In genomic region chr2:180405520-180405919, GRCh38 we compare ENCODE assay signal across 1 cellular context.
TF ChIP-seq lines count a peak whose summit lies in the region.

No MANE protein-coding gene starts in this region.

TF ChIP-seq in GM12878, 131 proteins besides CTCF, POLR2A, EP300 and RAD21 (continued from another document):
- TF ChIP-seq TBL1XR1 (IDR thresholded peaks at IDR 0.05; ENCODE audit: low read depth, low read length): no peak
- TF ChIP-seq ZBED1 (IDR thresholded peaks at IDR 0.05; ENCODE audit: borderline replicate concordance): no peak
- TF ChIP-seq, protein P1, sequence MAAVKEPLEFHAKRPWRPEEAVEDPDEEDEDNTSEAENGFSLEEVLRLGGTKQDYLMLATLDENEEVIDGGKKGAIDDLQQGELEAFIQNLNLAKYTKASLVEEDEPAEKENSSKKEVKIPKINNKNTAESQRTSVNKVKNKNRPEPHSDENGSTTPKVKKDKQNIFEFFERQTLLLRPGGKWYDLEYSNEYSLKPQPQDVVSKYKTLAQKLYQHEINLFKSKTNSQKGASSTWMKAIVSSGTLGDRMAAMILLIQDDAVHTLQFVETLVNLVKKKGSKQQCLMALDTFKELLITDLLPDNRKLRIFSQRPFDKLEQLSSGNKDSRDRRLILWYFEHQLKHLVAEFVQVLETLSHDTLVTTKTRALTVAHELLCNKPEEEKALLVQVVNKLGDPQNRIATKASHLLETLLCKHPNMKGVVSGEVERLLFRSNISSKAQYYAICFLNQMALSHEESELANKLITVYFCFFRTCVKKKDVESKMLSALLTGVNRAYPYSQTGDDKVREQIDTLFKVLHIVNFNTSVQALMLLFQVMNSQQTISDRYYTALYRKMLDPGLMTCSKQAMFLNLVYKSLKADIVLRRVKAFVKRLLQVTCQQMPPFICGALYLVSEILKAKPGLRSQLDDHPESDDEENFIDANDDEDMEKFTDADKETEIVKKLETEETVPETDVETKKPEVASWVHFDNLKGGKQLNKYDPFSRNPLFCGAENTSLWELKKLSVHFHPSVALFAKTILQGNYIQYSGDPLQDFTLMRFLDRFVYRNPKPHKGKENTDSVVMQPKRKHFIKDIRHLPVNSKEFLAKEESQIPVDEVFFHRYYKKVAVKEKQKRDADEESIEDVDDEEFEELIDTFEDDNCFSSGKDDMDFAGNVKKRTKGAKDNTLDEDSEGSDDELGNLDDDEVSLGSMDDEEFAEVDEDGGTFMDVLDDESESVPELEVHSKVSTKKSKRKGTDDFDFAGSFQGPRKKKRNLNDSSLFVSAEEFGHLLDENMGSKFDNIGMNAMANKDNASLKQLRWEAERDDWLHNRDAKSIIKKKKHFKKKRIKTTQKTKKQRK (IDR thresholded peaks at IDR 0.05; ENCODE audit: low read depth, low read length): no peak
- no peak for TF ChIP-seq PAX8 (IDR thresholded peaks at IDR 0.05)
- TF ChIP-seq SMARCA5 (IDR thresholded peaks at IDR 0.05): no peak
- peak; percentile 50; the same call in 1 of the 2 replicates for TF ChIP-seq MTA2 (IDR thresholded peaks at IDR 0.05; ENCODE audit: low read depth)
- no peak for TF ChIP-seq SIN3A (IDR thresholded peaks at IDR 0.05; ENCODE audit: low read depth, low read length)
- no peak for TF ChIP-seq SP1 (IDR thresholded peaks at IDR 0.05; ENCODE audit: low read depth, low read length)
- no peak for TF ChIP-seq GATAD2B (conservative IDR thresholded peaks at IDR 0.05; ENCODE audit: low read depth)
- 0 out of 2 replicates have a peak, but pooled peaks have one; percentile 16 for TF ChIP-seq DPF2 (IDR thresholded peaks at IDR 0.05)
- TF ChIP-seq MEF2A (IDR thresholded peaks at IDR 0.05; ENCODE audit: insufficient read depth, low read depth, low read length): no peak
- no peak for TF ChIP-seq YBX1 (IDR thresholded peaks at IDR 0.05)
- TF ChIP-seq IKZF1 (conservative IDR thresholded peaks at IDR 0.05): peak; percentile 67
- TF ChIP-seq MEF2B (IDR thresholded peaks at IDR 0.05; ENCODE audit: partially characterized antibody, poor library complexity, severe bottlenecking): peak; percentile 19
- TF ChIP-seq GABPA (IDR thresholded peaks at IDR 0.05; ENCODE audit: low read depth): no peak
- TF ChIP-seq YY1 (IDR thresholded peaks at IDR 0.05; ENCODE audit: low read depth, low read length): no peak
- TF ChIP-seq ZNF274 (IDR thresholded peaks at IDR 0.05; ENCODE audit: insufficient read depth, insufficient read length): no peak
- no peak for TF ChIP-seq CREB1 (IDR thresholded peaks at IDR 0.05; ENCODE audit: low read depth)
- no peak for TF ChIP-seq ZNF207 (IDR thresholded peaks at IDR 0.05; ENCODE audit: borderline replicate concordance)
